In genomic region chr9:93636172-93636661, GRCh38 we compare ENCODE assay signal across 1 cellular context.
TF ChIP-seq lines count a peak whose summit lies in the region.

No MANE protein-coding gene starts in this region.

TF ChIP-seq in WTC11, 78 proteins besides CTCF, POLR2A, EP300 and RAD21 (continued from another document):
- TF ChIP-seq ARID4B (CRISPR knock-in tag; IDR thresholded peaks at IDR 0.05; ENCODE audit: borderline replicate concordance) (no peak), ZMAT4 (CRISPR knock-in tag; IDR thresholded peaks at IDR 0.05) (no peak), CREB1 (CRISPR knock-in tag; IDR thresholded peaks at IDR 0.05) (no peak), ELF4 (CRISPR knock-in tag; IDR thresholded peaks at IDR 0.05; ENCODE audit: low read depth) (no peak)
